23 cellular contexts compared by ENCODE assay signal in the genomic region with DNA sequence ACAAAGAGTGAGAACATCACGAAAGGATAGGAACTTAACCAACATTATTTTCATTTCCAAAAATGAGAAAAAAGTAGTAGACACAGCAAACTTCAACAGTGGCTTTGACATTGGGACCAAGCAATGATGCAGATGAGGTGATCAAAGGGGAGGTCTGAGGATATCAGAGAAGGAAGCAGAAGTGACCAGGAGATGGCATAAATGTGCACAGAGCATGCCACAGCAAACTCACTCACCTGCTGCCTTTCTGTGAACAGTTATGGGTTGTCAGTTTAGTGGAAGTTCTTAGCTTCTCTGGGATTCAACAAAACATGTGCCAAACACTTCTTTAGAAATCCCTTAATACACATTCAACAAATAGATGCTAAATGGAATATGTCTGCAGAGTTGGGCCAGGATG.
"Had no signal": no experiment of that assay in that cellular context is flagged by ENCODE, and none has a peak within 500 bp of the region (broad histone marks: within the 10 kb centered on the region; RNA-seq: fewer than 3 reads in every experiment).

No MANE protein-coding gene starts in this region.

- DNase-seq: effector CD4-positive, alpha-beta T cell; endodermal cell; foreskin melanocyte; heart left ventricle; hypothalamus; kidney glomerular epithelial cell; left lung; lower lobe of right lung; natural killer cell; small intestine; stimulated activated CD4-positive, alpha-beta T cell treated with anti-CD3 and anti-CD28 coated beads, Interleukin-12 subunit alpha, Interleukin-12 subunit beta, amount 100 ng/mL, for 4 hours; stimulated activated CD4-positive, alpha-beta T cell treated with anti-CD3 and anti-CD28 coated beads, Interleukin-2, amount 100 ng/mL, for 48 hours; stimulated activated CD8-positive, alpha-beta memory T cell treated with anti-CD3 and anti-CD28 coated beads, Interleukin-4, amount 100 ng/mL, for 48 hours; stimulated activated naive CD8-positive, alpha-beta T cell treated with anti-CD3 and anti-CD28 coated beads, Interleukin-15, Interleukin-2, amounts not matched to agents 100 U/mL and 50 U/mL, for 24 hours; thyroid gland had no signal

- H3K4me3 ChIP-seq: coronary artery, heart left ventricle, left lung, lower lobe of right lung, right atrium auricular region, suprapubic skin, thyroid gland had no signal

- H3K27me3 ChIP-seq: heart left ventricle, left lung, right atrium auricular region, suprapubic skin, thyroid gland had no signal

- H3K36me3 Mint-ChIP-seq: mesothelial cell of epicardium; natural killer cell; stimulated activated effector memory CD8-positive, alpha-beta T cell treated with anti-CD3 and anti-CD28 coated beads, Interleukin-12 subunit alpha, Interleukin-12 subunit beta, amount 100 ng/mL, for 72 hours; type B pancreatic cell had no signal

- H3K27me3 Mint-ChIP-seq: type B pancreatic cell had no signal

- H3K27ac ChIP-seq: coronary artery, heart left ventricle, left lung, lower lobe of right lung, right atrium auricular region, suprapubic skin, thyroid gland had no signal

- H3K9me3 Mint-ChIP-seq: endodermal cell, memory B cell had no signal

- H3K36me3 ChIP-seq: heart left ventricle, left lung, lower lobe of right lung, right atrium auricular region, suprapubic skin, thyroid gland had no signal

- H3K9me3 ChIP-seq: heart left ventricle, left lung, lower lobe of right lung, right atrium auricular region, suprapubic skin, thyroid gland had no signal

- H3K4me1 Mint-ChIP-seq: memory B cell; natural killer cell; stimulated activated effector memory CD8-positive, alpha-beta T cell treated with anti-CD3 and anti-CD28 coated beads, Interleukin-12 subunit alpha, Interleukin-12 subunit beta, amount 100 ng/mL, for 72 hours had no signal

- H3K4me1 ChIP-seq: left lung had no signal

- H3K4me3 Mint-ChIP-seq: endodermal cell; memory B cell; mesothelial cell of epicardium; natural killer cell; neural crest cell; stimulated activated effector memory CD8-positive, alpha-beta T cell treated with anti-CD3 and anti-CD28 coated beads, Interleukin-12 subunit alpha, Interleukin-12 subunit beta, amount 100 ng/mL, for 72 hours; type B pancreatic cell had no signal

- H3K27ac Mint-ChIP-seq: endodermal cell; memory B cell; mesothelial cell of epicardium; natural killer cell; stimulated activated effector memory CD8-positive, alpha-beta T cell treated with anti-CD3 and anti-CD28 coated beads, Interleukin-12 subunit alpha, Interleukin-12 subunit beta, amount 100 ng/mL, for 72 hours; type B pancreatic cell had no signal

- ATAC-seq: heart left ventricle; left lung; lower lobe of right lung; natural killer cell; stimulated activated effector memory CD8-positive, alpha-beta T cell treated with anti-CD3 and anti-CD28 coated beads, Interleukin-12 subunit alpha, Interleukin-12 subunit beta, amount 100 ng/mL, for 72 hours; stimulated activated naive CD8-positive, alpha-beta T cell treated with anti-CD3 and anti-CD28 coated beads, Interleukin-15, Interleukin-2, amounts not matched to agents 100 U/mL and 50 U/mL, for 24 hours had no signal
